2 cellular contexts compared by ENCODE assay signal in the genomic region with DNA sequence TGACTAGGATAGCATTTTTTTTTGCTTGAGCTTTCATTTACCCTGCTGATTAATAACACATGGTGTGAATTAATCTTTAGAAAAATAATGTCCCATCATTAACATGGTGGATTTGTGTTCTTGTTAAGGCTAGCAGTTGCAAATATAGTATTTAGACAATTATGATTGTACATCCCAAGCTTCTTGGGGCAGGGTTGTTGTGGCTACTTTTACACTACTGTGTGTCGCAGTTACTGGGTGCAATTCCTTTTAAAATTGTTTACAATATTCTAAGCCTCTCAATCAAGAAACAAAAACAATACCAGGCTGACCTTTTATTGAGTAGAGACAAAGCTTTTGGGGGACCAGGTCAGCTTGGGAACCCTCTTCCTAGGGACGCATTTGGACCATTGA.
TF ChIP-seq lines count a peak whose summit lies in the region.

No MANE protein-coding gene starts in this region.

TF ChIP-seq in HepG2, 621 proteins besides CTCF, POLR2A, EP300 and RAD21 (continues in another document):
- TF ChIP-seq, protein P1, sequence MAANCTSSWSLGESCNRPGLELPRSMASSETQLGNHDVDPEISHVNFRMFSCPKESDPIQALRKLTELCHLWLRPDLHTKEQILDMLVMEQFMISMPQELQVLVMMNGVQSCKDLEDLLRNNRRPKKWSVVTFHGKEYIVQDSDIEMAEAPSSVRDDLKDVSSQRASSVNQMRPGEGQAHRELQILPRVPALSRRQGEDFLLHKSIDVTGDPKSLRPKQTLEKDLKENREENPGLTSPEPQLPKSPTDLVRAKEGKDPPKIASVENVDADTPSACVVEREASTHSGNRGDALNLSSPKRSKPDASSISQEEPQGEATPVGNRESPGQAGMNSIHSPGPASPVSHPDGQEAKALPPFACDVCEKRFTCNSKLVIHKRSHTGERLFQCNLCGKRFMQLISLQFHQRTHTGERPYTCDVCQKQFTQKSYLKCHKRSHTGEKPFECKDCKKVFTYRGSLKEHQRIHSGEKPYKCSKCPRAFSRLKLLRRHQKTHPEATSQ (CRISPR knock-in tag; IDR thresholded peaks at IDR 0.05; ENCODE audit: borderline replicate concordance), result 0 out of 2 replicates have a peak, but pooled peaks have one; percentile 41
- TF ChIP-seq CCAR2 (optimal IDR thresholded peaks at IDR 0.05; ENCODE audit: low read depth, low read length), result no peak
- TF ChIP-seq ZNF354B (CRISPR knock-in tag; IDR thresholded peaks at IDR 0.05), result 0 out of 2 replicates have a peak, but pooled peaks have one; percentile 23
- TF ChIP-seq ZNF138 (CRISPR knock-in tag; IDR thresholded peaks at IDR 0.05; ENCODE audit: low read depth), result no peak
- TF ChIP-seq, protein P2, sequence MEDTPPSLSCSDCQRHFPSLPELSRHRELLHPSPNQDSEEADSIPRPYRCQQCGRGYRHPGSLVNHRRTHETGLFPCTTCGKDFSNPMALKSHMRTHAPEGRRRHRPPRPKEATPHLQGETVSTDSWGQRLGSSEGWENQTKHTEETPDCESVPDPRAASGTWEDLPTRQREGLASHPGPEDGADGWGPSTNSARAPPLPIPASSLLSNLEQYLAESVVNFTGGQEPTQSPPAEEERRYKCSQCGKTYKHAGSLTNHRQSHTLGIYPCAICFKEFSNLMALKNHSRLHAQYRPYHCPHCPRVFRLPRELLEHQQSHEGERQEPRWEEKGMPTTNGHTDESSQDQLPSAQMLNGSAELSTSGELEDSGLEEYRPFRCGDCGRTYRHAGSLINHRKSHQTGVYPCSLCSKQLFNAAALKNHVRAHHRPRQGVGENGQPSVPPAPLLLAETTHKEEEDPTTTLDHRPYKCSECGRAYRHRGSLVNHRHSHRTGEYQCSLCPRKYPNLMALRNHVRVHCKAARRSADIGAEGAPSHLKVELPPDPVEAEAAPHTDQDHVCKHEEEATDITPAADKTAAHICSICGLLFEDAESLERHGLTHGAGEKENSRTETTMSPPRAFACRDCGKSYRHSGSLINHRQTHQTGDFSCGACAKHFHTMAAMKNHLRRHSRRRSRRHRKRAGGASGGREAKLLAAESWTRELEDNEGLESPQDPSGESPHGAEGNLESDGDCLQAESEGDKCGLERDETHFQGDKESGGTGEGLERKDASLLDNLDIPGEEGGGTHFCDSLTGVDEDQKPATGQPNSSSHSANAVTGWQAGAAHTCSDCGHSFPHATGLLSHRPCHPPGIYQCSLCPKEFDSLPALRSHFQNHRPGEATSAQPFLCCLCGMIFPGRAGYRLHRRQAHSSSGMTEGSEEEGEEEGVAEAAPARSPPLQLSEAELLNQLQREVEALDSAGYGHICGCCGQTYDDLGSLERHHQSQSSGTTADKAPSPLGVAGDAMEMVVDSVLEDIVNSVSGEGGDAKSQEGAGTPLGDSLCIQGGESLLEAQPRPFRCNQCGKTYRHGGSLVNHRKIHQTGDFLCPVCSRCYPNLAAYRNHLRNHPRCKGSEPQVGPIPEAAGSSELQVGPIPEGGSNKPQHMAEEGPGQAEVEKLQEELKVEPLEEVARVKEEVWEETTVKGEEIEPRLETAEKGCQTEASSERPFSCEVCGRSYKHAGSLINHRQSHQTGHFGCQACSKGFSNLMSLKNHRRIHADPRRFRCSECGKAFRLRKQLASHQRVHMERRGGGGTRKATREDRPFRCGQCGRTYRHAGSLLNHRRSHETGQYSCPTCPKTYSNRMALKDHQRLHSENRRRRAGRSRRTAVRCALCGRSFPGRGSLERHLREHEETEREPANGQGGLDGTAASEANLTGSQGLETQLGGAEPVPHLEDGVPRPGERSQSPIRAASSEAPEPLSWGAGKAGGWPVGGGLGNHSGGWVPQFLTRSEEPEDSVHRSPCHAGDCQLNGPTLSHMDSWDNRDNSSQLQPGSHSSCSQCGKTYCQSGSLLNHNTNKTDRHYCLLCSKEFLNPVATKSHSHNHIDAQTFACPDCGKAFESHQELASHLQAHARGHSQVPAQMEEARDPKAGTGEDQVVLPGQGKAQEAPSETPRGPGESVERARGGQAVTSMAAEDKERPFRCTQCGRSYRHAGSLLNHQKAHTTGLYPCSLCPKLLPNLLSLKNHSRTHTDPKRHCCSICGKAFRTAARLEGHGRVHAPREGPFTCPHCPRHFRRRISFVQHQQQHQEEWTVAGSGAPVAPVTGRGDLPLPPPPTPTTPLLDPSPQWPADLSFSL (CRISPR knock-in tag; IDR thresholded peaks at IDR 0.05), result 0 out of 2 replicates have a peak, but pooled peaks have one; percentile 4
- TF ChIP-seq ARID2 (CRISPR knock-in tag; IDR thresholded peaks at IDR 0.05; ENCODE audit: borderline replicate concordance), result 0 out of 2 replicates have a peak, but pooled peaks have one; percentile 72
- TF ChIP-seq, protein P3, sequence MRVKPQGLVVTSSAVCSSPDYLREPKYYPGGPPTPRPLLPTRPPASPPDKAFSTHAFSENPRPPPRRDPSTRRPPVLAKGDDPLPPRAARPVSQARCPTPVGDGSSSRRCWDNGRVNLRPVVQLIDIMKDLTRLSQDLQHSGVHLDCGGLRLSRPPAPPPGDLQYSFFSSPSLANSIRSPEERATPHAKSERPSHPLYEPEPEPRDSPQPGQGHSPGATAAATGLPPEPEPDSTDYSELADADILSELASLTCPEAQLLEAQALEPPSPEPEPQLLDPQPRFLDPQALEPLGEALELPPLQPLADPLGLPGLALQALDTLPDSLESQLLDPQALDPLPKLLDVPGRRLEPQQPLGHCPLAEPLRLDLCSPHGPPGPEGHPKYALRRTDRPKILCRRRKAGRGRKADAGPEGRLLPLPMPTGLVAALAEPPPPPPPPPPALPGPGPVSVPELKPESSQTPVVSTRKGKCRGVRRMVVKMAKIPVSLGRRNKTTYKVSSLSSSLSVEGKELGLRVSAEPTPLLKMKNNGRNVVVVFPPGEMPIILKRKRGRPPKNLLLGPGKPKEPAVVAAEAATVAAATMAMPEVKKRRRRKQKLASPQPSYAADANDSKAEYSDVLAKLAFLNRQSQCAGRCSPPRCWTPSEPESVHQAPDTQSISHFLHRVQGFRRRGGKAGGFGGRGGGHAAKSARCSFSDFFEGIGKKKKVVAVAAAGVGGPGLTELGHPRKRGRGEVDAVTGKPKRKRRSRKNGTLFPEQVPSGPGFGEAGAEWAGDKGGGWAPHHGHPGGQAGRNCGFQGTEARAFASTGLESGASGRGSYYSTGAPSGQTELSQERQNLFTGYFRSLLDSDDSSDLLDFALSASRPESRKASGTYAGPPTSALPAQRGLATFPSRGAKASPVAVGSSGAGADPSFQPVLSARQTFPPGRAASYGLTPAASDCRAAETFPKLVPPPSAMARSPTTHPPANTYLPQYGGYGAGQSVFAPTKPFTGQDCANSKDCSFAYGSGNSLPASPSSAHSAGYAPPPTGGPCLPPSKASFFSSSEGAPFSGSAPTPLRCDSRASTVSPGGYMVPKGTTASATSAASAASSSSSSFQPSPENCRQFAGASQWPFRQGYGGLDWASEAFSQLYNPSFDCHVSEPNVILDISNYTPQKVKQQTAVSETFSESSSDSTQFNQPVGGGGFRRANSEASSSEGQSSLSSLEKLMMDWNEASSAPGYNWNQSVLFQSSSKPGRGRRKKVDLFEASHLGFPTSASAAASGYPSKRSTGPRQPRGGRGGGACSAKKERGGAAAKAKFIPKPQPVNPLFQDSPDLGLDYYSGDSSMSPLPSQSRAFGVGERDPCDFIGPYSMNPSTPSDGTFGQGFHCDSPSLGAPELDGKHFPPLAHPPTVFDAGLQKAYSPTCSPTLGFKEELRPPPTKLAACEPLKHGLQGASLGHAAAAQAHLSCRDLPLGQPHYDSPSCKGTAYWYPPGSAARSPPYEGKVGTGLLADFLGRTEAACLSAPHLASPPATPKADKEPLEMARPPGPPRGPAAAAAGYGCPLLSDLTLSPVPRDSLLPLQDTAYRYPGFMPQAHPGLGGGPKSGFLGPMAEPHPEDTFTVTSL (CRISPR knock-in tag; IDR thresholded peaks at IDR 0.05; ENCODE audit: borderline replicate concordance), result 0 out of 2 replicates have a peak, but pooled peaks have one; percentile 25
- TF ChIP-seq SMYD3 (CRISPR knock-in tag; IDR thresholded peaks at IDR 0.05), result peak; percentile 72; the same call in 1 of the 2 replicates

TF ChIP-seq in H1, 55 proteins besides CTCF, POLR2A, EP300 and RAD21:
- TF ChIP-seq EZH2 (IDR thresholded peaks at IDR 0.05; ENCODE audit: low read depth, low read length, severe bottlenecking) (no peak), CTBP2 (IDR thresholded peaks at IDR 0.05; ENCODE audit: borderline replicate concordance, insufficient read depth, insufficient read length, low read length) (no peak), POU5F1 (IDR thresholded peaks at IDR 0.05; ENCODE audit: low read depth, low read length) (no peak), KDM5A (IDR thresholded peaks at IDR 0.05; ENCODE audit: low read length) (no peak)
